In genomic region chr13:57996717-57997116, GRCh38 we compare ENCODE assay signal across 25 cellular contexts.
DNase-seq lines count a peak whose midpoint lies in the region; ATAC-seq and TF ChIP-seq lines count a peak whose summit lies in the region.
"Had no signal": no experiment of that assay in that cellular context is flagged by ENCODE, and none has a peak within 500 bp of the region (broad histone marks: within the 10 kb centered on the region; RNA-seq: fewer than 3 reads in every experiment).

No MANE protein-coding gene starts in this region.

- TF ChIP-seq CTCF in fibroblast of pulmonary artery (IDR thresholded peaks at IDR 0.05; ENCODE audit: low read length, missing control alignments) = no peak

- H3K4me3 ChIP-seq in fibroblast of pulmonary artery (replicated peaks; ENCODE audit: low read depth, low read length) = no peak overlapping the region
- H3K4me3 ChIP-seq: body of pancreas, lung, sigmoid colon, SJCRH30 had no signal

- DNase-seq in SIG-M5 treated with dmso at 0.1 percent for 504 hours (lab: John Stamatoyannopoulos, UW; ENCODE audit: unreplicated experiment) (peak; percentile 58), SIG-M5 (lab: John Stamatoyannopoulos, UW) (no peak), fibroblast of pulmonary artery (ENCODE audit: low read depth) (peak; percentile 61), stromal cell of bone marrow (ENCODE audit: low read depth) (peak; percentile 0), inferior parietal cortex (ENCODE audit: extremely low spot score) (no peak), DMS79 (lab: John Stamatoyannopoulos, UW) (no peak)
- DNase-seq: 8988T; activated CD4-positive, alpha-beta T cell treated with anti-CD3 and anti-CD28 coated beads for 4 hours; activated gamma-delta T cell; body of pancreas; glutamatergic neuron; kidney glomerular epithelial cell; NCI-H1048; NCI-H1694 treated with DMSO at 0.1 percent for 48 hours; NCI-H526; NK-92 treated with Interleukin-12 subunit alpha and Interleukin-12 subunit beta, amount 100 ng/mL, for 24 hours; sigmoid colon; SJCRH30; stimulated activated CD4-positive, alpha-beta T cell treated with anti-CD3 and anti-CD28 coated beads, Interleukin-15, amount 100 ng/mL, for 24 hours; stimulated activated naive CD4-positive, alpha-beta T cell treated with Interleukin-2 at 50 U/mL for 16 hours had no signal

- ATAC-seq in SK-N-SH treated with all-trans-retinoic acid at 6 μM for 48 hours = peak; percentile 61
- ATAC-seq in GM19324 (IDR thresholded peaks at IDR 0.05; ENCODE audit: low FRiP score, unreplicated experiment) = no peak
- ATAC-seq: body of pancreas, HCT116, Panc1 had no signal

TF ChIP-seq in SK-N-SH treated with all-trans-retinoic acid at 6 μM for 48 hours, 23 proteins besides CTCF, POLR2A, EP300 and RAD21:
- no peak for TF ChIP-seq ARNTL (CRISPR knock-in tag; IDR thresholded peaks at IDR 0.05; ENCODE audit: borderline replicate concordance, low read depth)
- peak; percentile 41 for TF ChIP-seq ISL1 (CRISPR knock-in tag; IDR thresholded peaks at IDR 0.05)
- TF ChIP-seq ZNF8 (CRISPR knock-in tag; IDR thresholded peaks at IDR 0.05) = no peak
- no peak for TF ChIP-seq BACH2 (CRISPR knock-in tag; IDR thresholded peaks at IDR 0.05; ENCODE audit: borderline replicate concordance)
- no peak for TF ChIP-seq ESRRG (CRISPR knock-in tag; IDR thresholded peaks at IDR 0.05)
- TF ChIP-seq PPARA (CRISPR knock-in tag; IDR thresholded peaks at IDR 0.05; ENCODE audit: borderline replicate concordance) = no peak
TF ChIP-seq in SK-N-SH treated with all-trans-retinoic acid at 6 μM for 48 hours: peak in this region for 1.

Comparison
In these comparisons a context has a peak if more than half of its experiments do, and no peak if none do; other contexts are left out.
1. DNase-seq: peak in SIG-M5 treated with dmso at 0.1 percent for 504 hours (single experiment), fibroblast of pulmonary artery (single experiment) and stromal cell of bone marrow (single experiment); none in SIG-M5 (single experiment), inferior parietal cortex (single experiment) and DMS79 (single experiment).